ENCODE assay signal across 20 cellular contexts in the genomic region with DNA sequence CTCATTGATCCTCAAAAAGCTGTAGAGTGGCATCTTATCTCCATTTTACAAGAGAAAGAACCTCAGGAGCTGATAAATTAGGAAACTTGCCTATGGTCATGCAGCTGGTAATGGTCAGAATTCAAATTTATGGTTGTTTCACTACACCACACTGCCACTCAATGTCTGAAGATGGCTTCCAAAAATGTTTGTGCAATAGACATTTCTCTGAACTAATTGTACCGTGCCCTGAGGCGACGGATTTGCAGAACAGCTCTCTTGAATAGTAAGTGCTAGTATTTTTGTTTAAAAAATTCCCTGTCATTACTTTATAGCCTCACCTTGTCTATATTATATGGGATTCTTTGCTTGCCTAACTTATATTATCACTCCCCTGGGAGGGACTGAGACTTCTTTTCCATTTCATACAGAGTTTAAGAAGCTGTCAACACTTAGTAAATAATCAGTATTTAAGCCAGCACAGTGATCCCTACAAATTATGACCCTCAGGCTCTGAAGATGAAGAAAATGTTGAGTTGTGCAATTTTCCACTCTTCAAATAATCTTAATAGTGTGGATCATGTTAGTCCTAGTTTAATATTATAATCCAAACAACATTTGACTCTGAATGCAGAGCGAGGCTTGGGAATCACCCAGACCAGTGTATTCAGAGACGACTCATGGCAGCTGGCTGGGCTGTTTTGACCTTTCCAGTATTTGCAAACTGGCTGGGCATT.
DNase-seq lines count a peak whose midpoint lies in the region; ATAC-seq, FAIRE-seq and TF ChIP-seq lines count a peak whose summit lies in the region.
"Had no signal": no experiment of that assay in that cellular context is flagged by ENCODE, and none has a peak within 500 bp of the region (broad histone marks: within the 10 kb centered on the region; RNA-seq: fewer than 3 reads in every experiment).

No MANE protein-coding gene starts in this region.

- TF ChIP-seq POLR2A in suprapubic skin (IDR thresholded peaks at IDR 0.05) (no peak), right lobe of liver (IDR thresholded peaks at IDR 0.05) (no peak)

- TF ChIP-seq EP300 in suprapubic skin (IDR thresholded peaks at IDR 0.05): no peak

- H3K36me3 Mint-ChIP-seq in immature natural killer cell: no peaks in the 10 kb centered on the region

- 0 out of 2 replicates have a peak overlapping the region, but pooled peaks have one; percentile 29 for H3K27ac ChIP-seq in GM23248
- H3K27ac ChIP-seq in suprapubic skin: peak overlapping the region; percentile 63
- no peak overlapping the region for H3K27ac ChIP-seq in right lobe of liver
- H3K27ac ChIP-seq: cardiac muscle cell, parathyroid adenoma, tibial artery had no signal

- H3K9ac ChIP-seq in GM23248: no peak overlapping the region
- H3K9ac ChIP-seq: parathyroid adenoma had no signal

- no peak overlapping the region; the same call in 1 of the 2 replicates for H2AFZ ChIP-seq in GM23248
- H2AFZ ChIP-seq: parathyroid adenoma had no signal

- H3K36me3 ChIP-seq in GM23248 (ENCODE audit: low read depth): no peaks in the 10 kb centered on the region
- H3K36me3 ChIP-seq in suprapubic skin: no peaks in the 10 kb centered on the region
- H3K36me3 ChIP-seq in right lobe of liver: no peaks in the 10 kb centered on the region
- H3K36me3 ChIP-seq: cardiac muscle cell, tibial artery had no signal

- peaks cover 16% of the 10 kb centered on the region; the same call in 1 of the 2 replicates for H3F3A ChIP-seq in GM23248 (ENCODE audit: insufficient read depth)

- H3K27me3 Mint-ChIP-seq in immature natural killer cell (ENCODE audit: low read depth in 3 of 3): peaks cover 0 to 1% (median 1%) of the 10 kb centered on the region in 3 donors
- H3K27me3 Mint-ChIP-seq: CD8-positive, alpha-beta memory T cell; effector memory CD8-positive, alpha-beta T cell had no signal

- ATAC-seq in right lobe of liver: no peak
- ATAC-seq: effector memory CD8-positive, alpha-beta T cell; PC-3 had no signal

- H3K27me3 ChIP-seq in GM23248 (replicated peaks; ENCODE audit: insufficient read depth): no peaks in the 10 kb centered on the region
- H3K27me3 ChIP-seq in suprapubic skin: no peaks in the 10 kb centered on the region
- no peaks in the 10 kb centered on the region for H3K27me3 ChIP-seq in right lobe of liver
- H3K27me3 ChIP-seq: cardiac muscle cell, tibial artery had no signal

- H3K9me2 ChIP-seq in GM23248 (ENCODE audit: insufficient read depth): no peaks in the 10 kb centered on the region

- H3K9me3 Mint-ChIP-seq in immature natural killer cell: no peaks in the 10 kb centered on the region
- H3K9me3 Mint-ChIP-seq: CD8-positive, alpha-beta memory T cell; effector memory CD8-positive, alpha-beta T cell had no signal

- DNase-seq in GM23248 (peak; percentile 72), RPMI7951 (ENCODE audit: low read depth) (peak; percentile 81), foreskin fibroblast (peak; percentile 65 to 79), suprapubic skin (ENCODE audit: low spot score in 2 of 2) (no peak), D721Med (ENCODE audit: insufficient read length, low spot score) (no peak), immature natural killer cell (no peak), right lobe of liver (no peak)
- DNase-seq: activated CD8-positive, alpha-beta memory T cell treated with anti-CD3 and anti-CD28 coated beads, Interleukin-2, amount 50 U/mL, for 4 hours; activated naive CD4-positive, alpha-beta T cell treated with anti-CD3 and anti-CD28 coated beads, Interleukin-2, amount 50 U/mL, for 16 hours; CD8-positive, alpha-beta memory T cell; effector memory CD8-positive, alpha-beta T cell; glutamatergic neuron; Karpas-422; kidney glomerular epithelial cell; NCI-H510A treated with DMSO at 0.1 percent for 48 hours; PC-3 had no signal

- intact Hi-C loops in right lobe of liver (cut with DNase I): no loop called here

- no peaks in the 10 kb centered on the region for H3K79me2 ChIP-seq in GM23248 (ENCODE audit: insufficient read depth)
- H3K79me2 ChIP-seq: parathyroid adenoma had no signal

- in situ Hi-C loops in GM23248 (cut with MboI): no loop called here

- FAIRE-seq in D721Med (lab: Jason Lieb, UNC): no peak
- FAIRE-seq: G401.6 had no signal

- H3K9me3 ChIP-seq in GM23248 (ENCODE audit: low read depth) (no peaks in the 10 kb centered on the region), suprapubic skin (no peaks in the 10 kb centered on the region), right lobe of liver (no peaks in the 10 kb centered on the region)
- H3K9me3 ChIP-seq: tibial artery had no signal

- no peak for TF ChIP-seq CTCF in foreskin fibroblast (IDR thresholded peaks at IDR 0.05; ENCODE audit: low read depth, low read length)
- TF ChIP-seq CTCF in suprapubic skin (IDR thresholded peaks at IDR 0.05): no peak
- TF ChIP-seq CTCF in D721Med (IDR thresholded peaks at IDR 0.05; ENCODE audit: insufficient read depth, missing control alignments): no peak
- TF ChIP-seq CTCF in right lobe of liver (IDR thresholded peaks at IDR 0.05): no peak

- 24 to 29% methylated on average over 5 of the region's 5 CpGs for WGBS in GM23248 (ENCODE audit: low coverage in 1 of 2, low lambda C conversion rate in 2 of 2, missing lambda C conversion rate in 2 of 2), 2 experiments
- 37% methylated on average over 5 of the region's 5 CpGs for WGBS in suprapubic skin
- WGBS in right lobe of liver (ENCODE audit: insufficient coverage, low coverage, low lambda C conversion rate, missing lambda C conversion rate): 86% methylated on average over 5 of the region's 5 CpGs

- H3K4me1 Mint-ChIP-seq in immature natural killer cell: no peaks in the 10 kb centered on the region
- H3K4me1 Mint-ChIP-seq: CD8-positive, alpha-beta memory T cell had no signal

- no peaks in the 10 kb centered on the region for H4K20me1 ChIP-seq in GM23248 (ENCODE audit: insufficient read depth)

- peaks cover 17% of the 10 kb centered on the region for H3K4me1 ChIP-seq in GM23248 (ENCODE audit: insufficient read depth)
- H3K4me1 ChIP-seq in suprapubic skin: peaks cover 12% of the 10 kb centered on the region
- peaks cover 0 to 29% (median 5%) of the 10 kb centered on the region in 4 donors for H3K4me1 ChIP-seq in right lobe of liver

- no peak overlapping the region for H3K4me3 Mint-ChIP-seq in immature natural killer cell
- H3K4me3 Mint-ChIP-seq: CD8-positive, alpha-beta memory T cell; effector memory CD8-positive, alpha-beta T cell had no signal

- H3K27ac Mint-ChIP-seq in immature natural killer cell: no peak overlapping the region
- H3K27ac Mint-ChIP-seq: effector memory CD8-positive, alpha-beta T cell had no signal

- H3K4me3 ChIP-seq in GM23248 (no peak overlapping the region), foreskin fibroblast (ENCODE audit: low read depth in 1 of 2, low read length in 2 of 2) (no peak overlapping the region), suprapubic skin (no peak overlapping the region), right lobe of liver (no peak overlapping the region)
- H3K4me3 ChIP-seq: cardiac muscle cell, tibial artery had no signal

- peak overlapping the region; percentile 43 for H3K4me2 ChIP-seq in GM23248 (ENCODE audit: unreplicated experiment)

Comparison
In these comparisons a context has a peak if more than half of its experiments do, and no peak if none do; other contexts are left out.
1. DNase-seq: peak in GM23248 (single experiment), RPMI7951 (single experiment) and foreskin fibroblast (2 of 2); none in suprapubic skin (0 of 2), D721Med (single experiment), immature natural killer cell (0 of 3) and right lobe of liver (0 of 3).
2. H3K27ac ChIP-seq: peak in GM23248 (single experiment) and suprapubic skin (single experiment); none in right lobe of liver (0 of 3).